ENCODE assay signal across 14 cellular contexts in genomic region chr11:42996742-42997307, GRCh38.
"Had no signal": no experiment of that assay in that cellular context is flagged by ENCODE, and none has a peak within 500 bp of the region (broad histone marks: within the 10 kb centered on the region; RNA-seq: fewer than 3 reads in every experiment).

No MANE protein-coding gene starts in this region.

- ATAC-seq: naive thymus-derived CD4-positive, alpha-beta T cell; psoas muscle had no signal

- H3K27ac ChIP-seq: dorsolateral prefrontal cortex, parathyroid adenoma, psoas muscle, stomach had no signal

- H3K4me3 ChIP-seq: dorsolateral prefrontal cortex, psoas muscle, stomach had no signal

- DNase-seq: cortex of kidney; dorsolateral prefrontal cortex; effector CD8-positive, alpha-beta T cell; immature natural killer cell; mesendoderm; naive thymus-derived CD4-positive, alpha-beta T cell; nephron progenitor cell; psoas muscle; small intestine; stimulated activated CD4-positive, alpha-beta T cell treated with anti-CD3 and anti-CD28 coated beads, Interleukin-12 subunit alpha, Interleukin-12 subunit beta, amount 100 ng/mL, for 4 hours; stimulated activated naive CD4-positive, alpha-beta T cell; stomach; substantia nigra had no signal

- H3K4me1 ChIP-seq: parathyroid adenoma, psoas muscle, stomach had no signal

- H3K9me3 ChIP-seq: psoas muscle had no signal

- H3K36me3 ChIP-seq: stomach had no signal

- H3K27me3 ChIP-seq: dorsolateral prefrontal cortex, stomach had no signal
